ENCODE assay signal across 22 cellular contexts in genomic region chr21:16134134-16134533, GRCh38.
DNase-seq lines count a peak whose midpoint lies in the region; FAIRE-seq and TF ChIP-seq lines count a peak whose summit lies in the region.
"Had no signal": no experiment of that assay in that cellular context is flagged by ENCODE, and none has a peak within 500 bp of the region (broad histone marks: within the 10 kb centered on the region; RNA-seq: fewer than 3 reads in every experiment).

No MANE protein-coding gene starts in this region.

- H3K9me3 Mint-ChIP-seq in astrocyte (ENCODE audit: unreplicated experiment) = peaks cover 4% of the 10 kb centered on the region

- H3K4me1 Mint-ChIP-seq in astrocyte (ENCODE audit: low read depth, unreplicated experiment) = no peaks in the 10 kb centered on the region
- H3K4me1 Mint-ChIP-seq: CD4-positive, alpha-beta memory T cell had no signal

- H3K4me1 ChIP-seq in astrocyte (ENCODE audit: insufficient read depth, low read length) (no peaks in the 10 kb centered on the region), neuronal stem cell (ENCODE audit: control insufficient read depth in 2 of 2, insufficient read depth in 1 of 2, low read depth in 1 of 2, low read length in 2 of 2) (peaks cover 2 to 4% of the 10 kb centered on the region in 2 donors), vagina (peaks cover 11% of the 10 kb centered on the region)
- H3K4me1 ChIP-seq: A549 had no signal

- no peak overlapping the region for H2BK15ac ChIP-seq in neuronal stem cell (ENCODE audit: low read length)

- no peak overlapping the region for H4K8ac ChIP-seq in neuronal stem cell (ENCODE audit: low read depth, low read length)

- H3K4me2 ChIP-seq in astrocyte (ENCODE audit: low read length) (no peak overlapping the region), neuronal stem cell (ENCODE audit: insufficient read depth, low read length, poor library complexity, severe bottlenecking) (no peak overlapping the region)
- H3K4me2 ChIP-seq: A549 had no signal

- peaks cover 3% of the 10 kb centered on the region for H3K27me3 Mint-ChIP-seq in astrocyte (ENCODE audit: low read depth, unreplicated experiment)
- H3K27me3 Mint-ChIP-seq: CD4-positive, alpha-beta memory T cell had no signal

- H3K27ac Mint-ChIP-seq in astrocyte (ENCODE audit: unreplicated experiment) = no peak overlapping the region
- H3K27ac Mint-ChIP-seq: CD4-positive, alpha-beta memory T cell had no signal

- no peak overlapping the region for H3K18ac ChIP-seq in neuronal stem cell (ENCODE audit: low read length)

- H2BK12ac ChIP-seq in neuronal stem cell (ENCODE audit: low read length) = no peak overlapping the region

- no peak for TF ChIP-seq CTCF in astrocyte (IDR thresholded peaks at IDR 0.05; ENCODE audit: insufficient read depth, low read depth, low read length)
- TF ChIP-seq CTCF in vagina (IDR thresholded peaks at IDR 0.05) = no peak

- H3K36me3 ChIP-seq in astrocyte (ENCODE audit: insufficient read depth, low read length) (no peaks in the 10 kb centered on the region), neuronal stem cell (replicated peaks in 1 of 2; ENCODE audit: control insufficient read depth in 2 of 2, insufficient read depth in 2 of 2, low read length in 2 of 2) (no peaks in the 10 kb centered on the region), vagina (no peaks in the 10 kb centered on the region)

- H4K91ac ChIP-seq in neuronal stem cell (ENCODE audit: low read depth, low read length, poor library complexity) = no peak overlapping the region

- no peaks in the 10 kb centered on the region for H3K79me2 ChIP-seq in astrocyte (ENCODE audit: insufficient read depth, low read length)

- no peak overlapping the region for H3K4ac ChIP-seq in neuronal stem cell (ENCODE audit: low read length)

- H4K20me1 ChIP-seq in astrocyte (ENCODE audit: insufficient read depth, low read length) = no peaks in the 10 kb centered on the region

- H2AK5ac ChIP-seq in neuronal stem cell (ENCODE audit: low read depth, low read length) = no peak overlapping the region

- no peak for TF ChIP-seq POLR2A in vagina (IDR thresholded peaks at IDR 0.05)

- no CpG with 5 or more reads among the region's 5 CpGs for WGBS in neuronal stem cell (ENCODE audit: extremely low coverage in 2 of 2, insufficient read length in 2 of 2, insufficient replicate concordance in 1 of 2), 2 donors

- no peak overlapping the region for H3K4me3 Mint-ChIP-seq in astrocyte (ENCODE audit: unreplicated experiment)
- H3K4me3 Mint-ChIP-seq: CD4-positive, alpha-beta memory T cell had no signal

- no peaks in the 10 kb centered on the region for H3K27me3 ChIP-seq in astrocyte (ENCODE audit: insufficient read depth, low read length)
- H3K27me3 ChIP-seq in neuronal stem cell (ENCODE audit: control insufficient read depth in 3 of 3, insufficient read depth in 3 of 3, low read depth in 1 of 3, low read length in 3 of 3) = no peaks in the 10 kb centered on the region
- no peaks in the 10 kb centered on the region for H3K27me3 ChIP-seq in vagina

- H2BK120ac ChIP-seq in neuronal stem cell (ENCODE audit: low read depth, low read length) = no peak overlapping the region

- no peak overlapping the region for H2BK5ac ChIP-seq in neuronal stem cell (ENCODE audit: low read length)

- H3K4me3 ChIP-seq in astrocyte (ENCODE audit: insufficient read depth, low read depth, low read length) = no peak overlapping the region
- H3K4me3 ChIP-seq in neuronal stem cell (ENCODE audit: low read length in 2 of 2) = no peak overlapping the region
- H3K4me3 ChIP-seq in vagina = no peak overlapping the region
- H3K4me3 ChIP-seq: A549 had no signal

- H3K9ac ChIP-seq in astrocyte (ENCODE audit: low read length) (no peak overlapping the region), neuronal stem cell (ENCODE audit: low read depth, low read length, poor library complexity) (no peak overlapping the region)

- H2AFZ ChIP-seq in astrocyte (ENCODE audit: low read depth, low read length) (no peak overlapping the region), neuronal stem cell (ENCODE audit: low read length) (peak overlapping the region; percentile 65)

- no peak overlapping the region for H3K14ac ChIP-seq in neuronal stem cell (ENCODE audit: low read length)

- H3K23ac ChIP-seq in neuronal stem cell (ENCODE audit: low read depth, low read length, poor library complexity) = no peak overlapping the region

- H3K79me1 ChIP-seq in neuronal stem cell (ENCODE audit: low read depth, low read length) = no peaks in the 10 kb centered on the region

- intact Hi-C loops in vagina (cut with DNase I) = no loop called here
- intact Hi-C loops in posterior vena cava (cut with DNase I) = no loop called here

- no peaks in the 10 kb centered on the region for H3K36me3 Mint-ChIP-seq in astrocyte (ENCODE audit: low read depth, unreplicated experiment)
- H3K36me3 Mint-ChIP-seq: CD4-positive, alpha-beta memory T cell had no signal

- DNase-seq in astrocyte (ENCODE audit: low read depth) (peak; percentile 31), neuronal stem cell (ENCODE audit: low spot score) (no peak), vagina (ENCODE audit: extremely low spot score in 2 of 2) (no peak), posterior vena cava (ENCODE audit: low spot score) (no peak), NCI-H146 treated with DMSO at 0.1 percent for 48 hours (lab: John Stamatoyannopoulos, UW; ENCODE audit: unreplicated experiment) (no peak)
- no peak for DNase-seq in stimulated activated naive CD4-positive, alpha-beta T cell treated with Interleukin-2 at 50 U/mL for 16 hours (lab: John Stamatoyannopoulos, UW)
- DNase-seq: C1 segment of cervical spinal cord; CD4-positive, alpha-beta memory T cell; COR-L47; DMS53; IMR-90; KG1; MM.1S; NCI-H1694; NCI-H2029 treated with DMSO at 0.1 percent for 48 hours; NCI-H2227 treated with DMSO at 0.1 percent for 48 hours; NCI-H526 treated with DMSO at 0.1 percent for 48 hours; Right ventricle myocardium superior; RPMI8226 had no signal

- H3K27ac ChIP-seq in astrocyte (ENCODE audit: low read depth, low read length) (no peak overlapping the region), cingulate gyrus (ENCODE audit: low read depth, low read length) (peak overlapping the region; percentile 8), neuronal stem cell (replicated peaks; ENCODE audit: low read length) (no peak overlapping the region), vagina (peak overlapping the region; percentile 49)
- H3K27ac ChIP-seq: A549 had no signal

- H3K9me3 ChIP-seq in astrocyte (ENCODE audit: insufficient read depth, low read depth, low read length) (no peaks in the 10 kb centered on the region), neuronal stem cell (replicated peaks in 1 of 2; ENCODE audit: control insufficient read depth in 2 of 2, insufficient read depth in 1 of 2, low read depth in 1 of 2, low read length in 2 of 2) (no peaks in the 10 kb centered on the region), vagina (no peaks in the 10 kb centered on the region)
- H3K9me3 ChIP-seq: A549 had no signal

- FAIRE-seq in astrocyte (lab: Jason Lieb, UNC) = no peak
- FAIRE-seq: A549, H1 had no signal

Comparison
In these comparisons a context has a peak if more than half of its experiments do, and no peak if none do; other contexts are left out.
1. H3K27ac ChIP-seq: peak in cingulate gyrus (single experiment) and vagina (single experiment); none in astrocyte (single experiment) and neuronal stem cell (single experiment).